Comparison of ENCODE assay signal across 8 cellular contexts in the genomic region with DNA sequence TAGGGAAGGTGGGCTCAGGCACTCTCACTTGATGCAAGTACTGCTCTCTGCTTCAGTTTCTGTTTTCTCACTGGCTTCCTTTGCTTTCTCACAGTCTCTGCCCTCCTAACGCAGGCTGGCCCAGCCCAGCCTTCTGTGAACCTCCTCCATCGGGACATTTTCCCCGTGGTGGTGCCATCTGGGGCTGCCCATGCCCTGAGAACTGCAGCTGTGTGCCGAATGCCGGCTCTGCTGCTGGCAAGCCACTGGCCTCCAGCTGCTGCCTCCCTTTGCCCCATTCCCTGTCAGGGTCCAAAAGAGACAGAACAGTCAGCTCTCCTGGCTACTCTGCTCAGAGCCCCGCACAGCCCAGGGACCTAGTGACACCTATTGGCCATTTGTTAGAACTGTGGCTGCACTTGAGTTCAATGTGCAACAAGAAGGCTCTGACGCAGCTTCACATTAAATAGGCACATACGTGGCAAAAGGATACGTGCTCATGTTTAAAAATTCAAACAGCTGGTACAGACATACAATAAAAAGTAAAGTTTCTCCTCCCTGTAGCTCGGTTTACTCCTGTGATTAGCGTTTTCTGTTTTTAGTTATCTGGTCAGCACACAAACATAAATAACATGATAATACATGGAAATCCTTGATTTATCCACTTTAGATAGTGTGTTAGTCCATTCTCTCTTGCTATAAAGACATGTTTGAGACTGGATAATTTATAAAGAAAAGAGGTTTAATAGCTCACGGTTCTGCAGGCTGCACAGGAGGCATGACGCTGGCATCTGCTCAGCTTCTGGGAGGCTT. TPM values are rescaled to one million over a fixed set of nuclear protein-coding genes. Genes with fewer than 3 reads are reported as not detected.
DNase-seq lines count a peak whose midpoint lies in the region; ATAC-seq and TF ChIP-seq lines count a peak whose summit lies in the region.

No MANE protein-coding gene starts in this region.

- DNase-seq in D341Med (ENCODE audit: low spot score) (peak; percentile 83), NCI-H526 (lab: John Stamatoyannopoulos, UW) (peak; percentile 75 to 95), amniotic stem cell (lab: John Stamatoyannopoulos, UW) (peak; percentile 5), hepatocyte (ENCODE audit: low spot score) (peak; percentile 89), sciatic nerve (ENCODE audit: low spot score) (no peak), suprapubic skin (ENCODE audit: low spot score in 2 of 2) (no peak)

- 31% methylated on average over 13 of the region's 13 CpGs for WGBS in hepatocyte (ENCODE audit: low lambda C conversion rate, missing lambda C conversion rate)
- WGBS in suprapubic skin, result 40% methylated on average over 13 of the region's 13 CpGs

- H3K9me3 ChIP-seq in hepatocyte (ENCODE audit: low read depth) (no peaks in the 10 kb centered on the region), suprapubic skin (no peaks in the 10 kb centered on the region)

- peak overlapping the region; percentile 15 for H2AFZ ChIP-seq in hepatocyte

- H3K27me3 ChIP-seq in hepatocyte, result no peaks in the 10 kb centered on the region
- no peaks in the 10 kb centered on the region for H3K27me3 ChIP-seq in suprapubic skin

- intact Hi-C loops in sciatic nerve (cut with DNase I), result no loop called here

- no peak for TF ChIP-seq EP300 in suprapubic skin (IDR thresholded peaks at IDR 0.05)

- H3K36me3 ChIP-seq in hepatocyte (replicated peaks; ENCODE audit: insufficient read depth, low read depth), result no peaks in the 10 kb centered on the region
- no peaks in the 10 kb centered on the region for H3K36me3 ChIP-seq in suprapubic skin

- peak; percentile 97 for ATAC-seq in GM18909 (IDR thresholded peaks at IDR 0.05; ENCODE audit: poor library complexity, unreplicated experiment)
- ATAC-seq in HG03066 (IDR thresholded peaks at IDR 0.05; ENCODE audit: low read depth, unreplicated experiment), result peak; percentile 86
- ATAC-seq in sciatic nerve, result peak; percentile 74

- TF ChIP-seq CTCF in hepatocyte (IDR thresholded peaks at IDR 0.05; ENCODE audit: poor library complexity) (peak; percentile 86), suprapubic skin (IDR thresholded peaks at IDR 0.05) (peak in 1 of 2 donors; percentile 58)

- TF ChIP-seq POLR2A in suprapubic skin (IDR thresholded peaks at IDR 0.05), result no peak

- H3K27ac ChIP-seq in hepatocyte (peak overlapping the region; percentile 80), suprapubic skin (no peak overlapping the region)

- H3K9me2 ChIP-seq in hepatocyte (replicated peaks; ENCODE audit: insufficient read depth), result no peaks in the 10 kb centered on the region

- no peaks in the 10 kb centered on the region for H4K20me1 ChIP-seq in hepatocyte (ENCODE audit: insufficient read depth, poor library complexity, severe bottlenecking)

- H3K79me2 ChIP-seq in hepatocyte, result no peaks in the 10 kb centered on the region

- peak overlapping the region; percentile 68 for H3K4me2 ChIP-seq in hepatocyte

- no peak overlapping the region for H3K4me3 ChIP-seq in hepatocyte
- H3K4me3 ChIP-seq in suprapubic skin, result no peak overlapping the region

- H3K4me1 ChIP-seq in hepatocyte (ENCODE audit: insufficient read depth) (peaks cover 12% of the 10 kb centered on the region), suprapubic skin (no peaks in the 10 kb centered on the region)

RNA-seq across cellular contexts. Expression of a gene that starts 46.6 kb away (rescaled TPM):
- total RNA-seq in hepatocyte (not detected in 2 replicates), sciatic nerve (0.36 TPM), suprapubic skin (not detected)
- polyA plus RNA-seq in hepatocyte, result not detected in 2 replicates

Comparison
In these comparisons a context has a peak if more than half of its experiments do, and no peak if none do; other contexts are left out.
1. DNase-seq: peak in D341Med (single experiment), NCI-H526 (2 of 2), amniotic stem cell (single experiment) and hepatocyte (single experiment); none in sciatic nerve (single experiment) and suprapubic skin (0 of 2).
2. Peak in every context shown above with its lines, with median percentiles within 50 percentile points of each other: ATAC-seq.